Comparison of ENCODE assay signal across 8 cellular contexts in genomic region chr19:36013280-36014028, GRCh38. TPM values are rescaled to one million over a fixed set of nuclear protein-coding genes. Genes with fewer than 3 reads are reported as not detected.
DNase-seq lines count a peak whose midpoint lies in the region; ATAC-seq and TF ChIP-seq lines count a peak whose summit lies in the region.

No MANE protein-coding gene starts in this region.

- H3K9me3 ChIP-seq in SU-DHL-6 (ENCODE audit: insufficient read depth, low read length): no peaks in the 10 kb centered on the region
- H3K9me3 ChIP-seq in gastrocnemius medialis: no peaks in the 10 kb centered on the region

- no peaks in the 10 kb centered on the region for H3K27me3 ChIP-seq in SU-DHL-6 (ENCODE audit: low read length)
- peaks cover 0 to 5% (median 0%) of the 10 kb centered on the region in 3 donors for H3K27me3 ChIP-seq in gastrocnemius medialis

- H3K9me2 ChIP-seq in SU-DHL-6 (replicated peaks; ENCODE audit: insufficient read depth, low read length): no peaks in the 10 kb centered on the region

- peaks cover 5 to 16% of the 10 kb centered on the region in 2 donors for H3K4me1 ChIP-seq in gastrocnemius medialis

- peak overlapping the region; percentile 82 for H2AFZ ChIP-seq in SU-DHL-6 (ENCODE audit: low read depth, low read length, severe bottlenecking)

- ATAC-seq in gastrocnemius medialis: no peak
- no peak for ATAC-seq in HG03139 (IDR thresholded peaks at IDR 0.05; ENCODE audit: unreplicated experiment)
- ATAC-seq in HG03342 (IDR thresholded peaks at IDR 0.05; ENCODE audit: unreplicated experiment): no peak
- no peak for ATAC-seq in HG03432 (IDR thresholded peaks at IDR 0.05; ENCODE audit: unreplicated experiment)

- H3K27ac ChIP-seq in SU-DHL-6 (ENCODE audit: low read depth, low read length): peak overlapping the region; percentile 18; the same call in 1 of the 2 replicates
- peak overlapping the region; percentile 83 to 89 (median 86) for H3K27ac ChIP-seq in gastrocnemius medialis

- no peak for TF ChIP-seq POLR2A in gastrocnemius medialis (IDR thresholded peaks at IDR 0.05)

- peaks cover 7% of the 10 kb centered on the region; the same call in 1 of the 2 replicates for H3F3A ChIP-seq in SU-DHL-6 (ENCODE audit: insufficient read depth)

- peak overlapping the region; percentile 88 for H3K9ac ChIP-seq in SU-DHL-6 (ENCODE audit: low read length)

- H3K4me2 ChIP-seq in SU-DHL-6 (ENCODE audit: low read depth, low read length, poor library complexity, severe bottlenecking): peak overlapping the region; percentile 83

- H3K4me3 ChIP-seq in GM12875 (ENCODE audit: low read depth, low read length) (peak overlapping the region; percentile 78), SU-DHL-6 (ENCODE audit: insufficient read depth, low read length, poor library complexity, severe bottlenecking) (peak overlapping the region; percentile 90), fibroblast of mammary gland (ENCODE audit: control insufficient read depth, low read depth, low read length) (peak overlapping the region; percentile 96), gastrocnemius medialis (peak overlapping the region; percentile 71 to 95 (median 88))

- TF ChIP-seq CTCF in GM12875 (IDR thresholded peaks at IDR 0.05; ENCODE audit: borderline replicate concordance, insufficient read depth, low read depth, low read length) (no peak), SU-DHL-6 (IDR thresholded peaks at IDR 0.05; ENCODE audit: insufficient read depth, low read length, poor library complexity, severe bottlenecking) (no peak), fibroblast of mammary gland (conservative IDR thresholded peaks at IDR 0.05; ENCODE audit: control insufficient read depth, insufficient read depth, low read depth, low read length) (no peak), gastrocnemius medialis (IDR thresholded peaks at IDR 0.05 in 4 of 5, conservative IDR thresholded peaks at IDR 0.05 in 1 of 5) (no peak)

- H3K79me2 ChIP-seq in SU-DHL-6 (ENCODE audit: insufficient read depth, low read length): peaks cover 12% of the 10 kb centered on the region; the same call in 1 of the 2 replicates

- no peaks in the 10 kb centered on the region for H3K36me3 ChIP-seq in SU-DHL-6 (ENCODE audit: low read length)
- no peaks in the 10 kb centered on the region for H3K36me3 ChIP-seq in gastrocnemius medialis

- intact Hi-C loops in gastrocnemius medialis (cut with DNase I; ENCODE audit: low total_unique reads): loop anchor here (1.0 kb wide), 3 partner anchors 18 to 102 kb away; partner anchors contain the start of genes SDHAF1, TBCB, THAP8 and WDR62

- in situ Hi-C loops in gastrocnemius medialis (cut with MboI; ENCODE audit: low sequenced_read_pairs in 4 of 4): no loop called here

- DNase-seq in fibroblast of mammary gland (ENCODE audit: low read depth) (no peak), gastrocnemius medialis (no peak), NOMO-1 treated with DMSO at 0.1 percent for 48 hours (lab: John Stamatoyannopoulos, UW; ENCODE audit: unreplicated experiment) (no peak)

- no peaks in the 10 kb centered on the region for H4K20me1 ChIP-seq in SU-DHL-6 (ENCODE audit: low read depth, low read length)

RNA-seq across cellular contexts. Expression of gene ALKBH6, which starts 0.6 kb away (rescaled TPM):
- 10 to 100 TPM; 10.6 to 50.1 (median 19.0) TPM for total RNA-seq in gastrocnemius medialis

RNA-seq across cellular contexts. Expression of gene SYNE4, which starts 4.8 kb away (rescaled TPM):
- under 1 TPM in 1 of 4 donors, not detected in 3; 0.36 TPM for total RNA-seq in gastrocnemius medialis

RNA-seq across cellular contexts. Expression of gene SDHAF1, which starts 18.5 kb away (rescaled TPM):
- total RNA-seq in gastrocnemius medialis: 10 to 100 TPM; 42.8 to 54.9 (median 49.9) TPM

RNA-seq across cellular contexts. Expression of gene CLIP3, which starts 19.2 kb away (rescaled TPM):
- total RNA-seq in gastrocnemius medialis: 1 to 10 TPM in 3 of 4 donors, under 1 TPM in 1; 0.61 to 3.2 (median 1.8) TPM

RNA-seq across cellular contexts. Expression of gene THAP8, which starts 40.6 kb away (rescaled TPM):
- 10 to 100 TPM in 1 of 4 donors, 1 to 10 TPM in 3; 6.1 to 10.5 (median 6.1) TPM for total RNA-seq in gastrocnemius medialis
